1 cellular context compared by ENCODE assay signal in the genomic region with DNA sequence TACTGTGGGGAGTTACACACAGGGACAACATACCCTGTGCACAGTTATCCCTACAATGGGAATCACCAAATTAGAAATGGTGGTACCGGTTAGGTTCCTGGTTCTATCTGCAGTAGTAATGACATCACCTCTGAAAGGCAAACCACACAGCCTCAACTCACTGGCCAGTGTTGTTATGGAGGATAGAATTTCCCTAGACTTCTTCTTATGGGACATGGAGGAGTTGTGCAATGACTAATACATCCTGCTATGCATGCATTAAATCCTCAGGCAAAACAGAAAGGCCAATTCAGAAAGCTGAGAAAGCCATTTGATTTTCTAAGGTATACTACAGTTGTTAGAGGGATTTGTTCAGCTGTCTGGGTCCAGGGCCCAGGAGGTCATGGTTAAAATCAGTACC.
TF ChIP-seq lines count a peak whose summit lies in the region.

No MANE protein-coding gene starts in this region.

TF ChIP-seq in H1, 55 proteins besides CTCF, POLR2A, EP300 and RAD21:
- TF ChIP-seq TAF1 (IDR thresholded peaks at IDR 0.05; ENCODE audit: low read depth, low read length) (no peak), RXRA (IDR thresholded peaks at IDR 0.05; ENCODE audit: insufficient read depth, low read depth, low read length) (no peak), YY1 (IDR thresholded peaks at IDR 0.05; ENCODE audit: low read depth, low read length) (no peak), GABPA (IDR thresholded peaks at IDR 0.05; ENCODE audit: borderline replicate concordance, insufficient read depth, low read length) (no peak), SUZ12 (IDR thresholded peaks at IDR 0.05; ENCODE audit: low read length) (no peak), BACH1 (IDR thresholded peaks at IDR 0.05; ENCODE audit: low read length) (no peak)
